Comparison of ENCODE assay signal across 2 cellular contexts in the genomic region with DNA sequence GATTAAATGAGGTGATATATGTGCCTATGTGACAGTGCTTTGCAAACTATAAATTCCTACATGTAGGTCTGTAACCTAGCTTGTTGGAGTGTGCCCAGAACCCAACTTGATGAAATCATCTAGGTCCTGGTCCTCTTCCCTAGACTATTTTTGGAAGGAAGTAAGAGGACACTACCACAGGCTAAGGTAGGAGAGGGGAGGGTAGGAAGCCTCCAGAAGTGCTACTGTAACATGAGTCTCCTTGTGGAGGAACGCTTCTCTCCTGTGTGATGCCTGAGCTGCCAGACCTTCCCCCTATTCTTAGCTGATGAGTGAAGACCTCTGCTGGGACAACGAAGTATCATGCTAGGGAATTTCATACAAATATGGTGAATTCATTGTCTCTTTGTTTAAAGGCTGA.
TF ChIP-seq lines count a peak whose summit lies in the region.

No MANE protein-coding gene starts in this region.

TF ChIP-seq in IMR-90, 13 proteins besides CTCF, POLR2A, EP300 and RAD21:
- TF ChIP-seq CHD1 (IDR thresholded peaks at IDR 0.05; ENCODE audit: low read depth, low read length) (no peak), RFX5 (IDR thresholded peaks at IDR 0.05; ENCODE audit: low read depth, low read length) (no peak), MAZ (IDR thresholded peaks at IDR 0.05; ENCODE audit: borderline replicate concordance, low read depth, low read length) (no peak), BHLHE40 (IDR thresholded peaks at IDR 0.05; ENCODE audit: low read depth, low read length) (no peak), MAFK (IDR thresholded peaks at IDR 0.05; ENCODE audit: low read depth, low read length) (no peak), FOS (IDR thresholded peaks at IDR 0.05; ENCODE audit: low read depth, low read length) (no peak), CEBPB (IDR thresholded peaks at IDR 0.05; ENCODE audit: low read depth, low read length) (no peak), USF2 (IDR thresholded peaks at IDR 0.05; ENCODE audit: low read depth, low read length) (no peak), MXI1 (IDR thresholded peaks at IDR 0.05; ENCODE audit: borderline replicate concordance, low read depth, low read length) (no peak), RCOR1 (IDR thresholded peaks at IDR 0.05; ENCODE audit: insufficient replicate concordance, low read length) (no peak), NFE2L2 (IDR thresholded peaks at IDR 0.05; ENCODE audit: low read depth, low read length) (no peak), SMC3 (IDR thresholded peaks at IDR 0.05; ENCODE audit: low read depth, low read length) (no peak)
- TF ChIP-seq, protein P1, sequence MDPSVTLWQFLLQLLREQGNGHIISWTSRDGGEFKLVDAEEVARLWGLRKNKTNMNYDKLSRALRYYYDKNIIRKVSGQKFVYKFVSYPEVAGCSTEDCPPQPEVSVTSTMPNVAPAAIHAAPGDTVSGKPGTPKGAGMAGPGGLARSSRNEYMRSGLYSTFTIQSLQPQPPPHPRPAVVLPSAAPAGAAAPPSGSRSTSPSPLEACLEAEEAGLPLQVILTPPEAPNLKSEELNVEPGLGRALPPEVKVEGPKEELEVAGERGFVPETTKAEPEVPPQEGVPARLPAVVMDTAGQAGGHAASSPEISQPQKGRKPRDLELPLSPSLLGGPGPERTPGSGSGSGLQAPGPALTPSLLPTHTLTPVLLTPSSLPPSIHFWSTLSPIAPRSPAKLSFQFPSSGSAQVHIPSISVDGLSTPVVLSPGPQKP (IDR thresholded peaks at IDR 0.05; ENCODE audit: borderline replicate concordance, low read depth, low read length), result no peak

TF ChIP-seq in H1, 55 proteins besides CTCF, POLR2A, EP300 and RAD21:
- TF ChIP-seq SIX5 (IDR thresholded peaks at IDR 0.05; ENCODE audit: low read depth, low read length) (no peak), SRF (IDR thresholded peaks at IDR 0.05; ENCODE audit: low read depth, low read length) (no peak), EGR1 (IDR thresholded peaks at IDR 0.05; ENCODE audit: borderline replicate concordance, low read depth, low read length) (no peak), CEBPB (IDR thresholded peaks at IDR 0.05; ENCODE audit: low read depth, low read length) (no peak), NANOG (IDR thresholded peaks at IDR 0.05; ENCODE audit: insufficient read depth, low read depth, low read length, poor library complexity, severe bottlenecking) (no peak), HDAC2 (IDR thresholded peaks at IDR 0.05; ENCODE audit: borderline replicate concordance in 1 of 2, low read depth in 2 of 2, low read length in 2 of 2) (no peak), JUN (IDR thresholded peaks at IDR 0.05; ENCODE audit: low read depth, low read length) (no peak), GABPA (IDR thresholded peaks at IDR 0.05; ENCODE audit: borderline replicate concordance, insufficient read depth, low read length) (no peak), BCL11A (IDR thresholded peaks at IDR 0.05; ENCODE audit: low read depth in 2 of 2, low read length in 2 of 2) (no peak), TEAD4 (IDR thresholded peaks at IDR 0.05; ENCODE audit: low read depth, low read length) (no peak), YY1 (IDR thresholded peaks at IDR 0.05; ENCODE audit: low read depth, low read length) (no peak), MAX (IDR thresholded peaks at IDR 0.05) (no peak), USF2 (IDR thresholded peaks at IDR 0.05; ENCODE audit: low read length) (no peak), CBX8 (IDR thresholded peaks at IDR 0.05; ENCODE audit: borderline replicate concordance, low read depth, low read length) (no peak), RNF2 (IDR thresholded peaks at IDR 0.05; ENCODE audit: borderline replicate concordance, low read depth, low read length, missing control alignments, poor library complexity, severe bottlenecking) (no peak), KDM5A (IDR thresholded peaks at IDR 0.05; ENCODE audit: low read length) (no peak), SIN3A (conservative IDR thresholded peaks at IDR 0.05 in 1 of 2, IDR thresholded peaks at IDR 0.05 in 1 of 2; ENCODE audit: low read depth in 1 of 2, low read length in 2 of 2) (no peak), CBX5 (IDR thresholded peaks at IDR 0.05; ENCODE audit: low read depth, low read length) (no peak)
- TF ChIP-seq, protein P2, sequence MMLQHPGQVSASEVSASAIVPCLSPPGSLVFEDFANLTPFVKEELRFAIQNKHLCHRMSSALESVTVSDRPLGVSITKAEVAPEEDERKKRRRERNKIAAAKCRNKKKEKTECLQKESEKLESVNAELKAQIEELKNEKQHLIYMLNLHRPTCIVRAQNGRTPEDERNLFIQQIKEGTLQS (IDR thresholded peaks at IDR 0.05; ENCODE audit: insufficient read depth, low read depth, low read length), result no peak
